Comparison of ENCODE assay signal across 13 cellular contexts in genomic region chr10:70354566-70355233, GRCh38. TPM values are rescaled to one million over a fixed set of nuclear protein-coding genes. Genes with fewer than 3 reads are reported as not detected.
DNase-seq lines count a peak whose midpoint lies in the region; ATAC-seq and TF ChIP-seq lines count a peak whose summit lies in the region.
"Had no signal": no experiment of that assay in that cellular context is flagged by ENCODE, and none has a peak within 500 bp of the region (broad histone marks: within the 10 kb centered on the region; RNA-seq: fewer than 3 reads in every experiment).

No MANE protein-coding gene starts in this region.

- H3K27ac Mint-ChIP-seq in CD14-positive monocyte = peak overlapping the region; percentile 96 to 98 (median 97)
- H3K27ac Mint-ChIP-seq: progenitor cell of endocrine pancreas had no signal

- H3K4me3 Mint-ChIP-seq in CD14-positive monocyte = peak overlapping the region in 1 of 2 donors; percentile 31

- intact Hi-C loops in CD14-positive monocyte (cut with micrococcal nuclease) = loop anchor here (2.0 to 10.0 kb wide), 3 partner anchors 22 to 77 kb away; no protein-coding TSS in a partner anchor
- intact Hi-C loops in left ventricle myocardium superior (cut with micrococcal nuclease) = no loop called here

- peaks cover 0 to 3% (median 0%) of the 10 kb centered on the region in 3 donors for H3K27me3 Mint-ChIP-seq in CD14-positive monocyte (ENCODE audit: low read depth in 3 of 3)
- H3K27me3 Mint-ChIP-seq: progenitor cell of endocrine pancreas had no signal

- TF ChIP-seq CTCF in CD14-positive monocyte (IDR thresholded peaks at IDR 0.05) = no peak

- peaks cover 0 to 2% of the 10 kb centered on the region in 2 donors for H3K36me3 Mint-ChIP-seq in CD14-positive monocyte

- H3K9me3 Mint-ChIP-seq in CD14-positive monocyte = peaks cover 0 to 2% (median 0%) of the 10 kb centered on the region in 7 donors

- ATAC-seq in GM21447 (IDR thresholded peaks at IDR 0.05; ENCODE audit: unreplicated experiment) (peak; percentile 21), GM18867 (IDR thresholded peaks at IDR 0.05; ENCODE audit: unreplicated experiment) (no peak), left ventricle myocardium superior (no peak)
- ATAC-seq: body of pancreas had no signal

- peaks cover 81% of the 10 kb centered on the region for H3K4me1 Mint-ChIP-seq in CD14-positive monocyte

- DNase-seq in CD14-positive monocyte (ENCODE audit: low spot score) (no peak), NAMALWA (ENCODE audit: low spot score) (peak; percentile 20), medulla oblongata (ENCODE audit: extremely low spot score) (peak; percentile 77), NCI-H82 (lab: John Stamatoyannopoulos, UW) (no peak), GDM1 (lab: John Stamatoyannopoulos, UW) (no peak), left ventricle myocardium superior (no peak)
- DNase-seq: activated CD8-positive, alpha-beta memory T cell treated with anti-CD3 and anti-CD28 coated beads, Interleukin-2, amount 50 U/mL, for 48 hours; Calu3; NCI-H1105 had no signal

RNA-seq across cellular contexts. Expression of gene LRRC20, which starts 27.7 kb away (rescaled TPM):
- 1 to 10 TPM; 1.2 to 1.3 TPM for polyA plus RNA-seq in CD14-positive monocyte
- 60.9 TPM for total RNA-seq in left ventricle myocardium superior

RNA-seq across cellular contexts. Expression of gene EIF4EBP2, which starts 49.2 kb away (rescaled TPM):
- 10 to 100 TPM; 73.4 to 93.8 TPM for polyA plus RNA-seq in CD14-positive monocyte
- total RNA-seq in left ventricle myocardium superior = 88.4 TPM

Comparison
In these comparisons a context has a peak if more than half of its experiments do, and no peak if none do; other contexts are left out.
1. DNase-seq: peak in NAMALWA (single experiment) and medulla oblongata (single experiment); none in CD14-positive monocyte (single experiment), NCI-H82 (single experiment), GDM1 (single experiment) and left ventricle myocardium superior (single experiment).